8 cellular contexts compared by ENCODE assay signal in the genomic region with DNA sequence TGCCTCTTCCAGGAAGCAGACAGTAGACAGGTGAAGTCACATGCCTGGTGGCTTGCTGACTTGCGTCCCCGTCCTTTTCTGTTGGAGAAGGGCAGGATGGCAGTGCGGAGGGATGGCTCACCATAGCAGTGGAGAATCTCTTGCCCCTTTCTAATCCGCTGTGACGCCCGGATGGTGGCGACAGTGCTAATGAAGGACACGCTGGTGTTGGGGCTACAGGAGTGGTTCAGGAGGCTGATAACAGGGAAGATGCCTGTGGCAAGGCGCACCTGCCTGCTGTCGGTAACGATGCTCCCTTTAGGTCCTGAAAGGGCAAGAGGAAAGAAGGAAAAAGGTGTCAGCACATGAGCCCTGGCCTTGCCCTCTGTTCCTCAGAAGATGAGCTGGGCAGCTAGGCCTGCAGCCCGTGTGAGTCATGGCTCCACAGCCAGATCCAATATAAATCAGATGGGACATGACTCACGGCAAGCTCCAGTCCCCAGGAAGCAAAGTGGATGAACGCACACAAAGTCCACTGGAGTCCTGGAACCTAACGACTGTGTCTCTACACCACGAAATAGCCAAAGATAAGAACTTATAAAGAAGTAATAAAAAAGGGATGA. TPM values are rescaled to one million over a fixed set of nuclear protein-coding genes. Genes with fewer than 3 reads are reported as not detected.
DNase-seq lines count a peak whose midpoint lies in the region; ATAC-seq and TF ChIP-seq lines count a peak whose summit lies in the region.

No MANE protein-coding gene starts in this region.

- peak; percentile 96 for DNase-seq in EL
- DNase-seq in amniotic stem cell (lab: John Stamatoyannopoulos, UW): peak; percentile 88
- peak; percentile 80 for DNase-seq in left cardiac atrium
- peak; percentile 89 to 94 for DNase-seq in gastrocnemius medialis
- DNase-seq in NCI-H1105 treated with DMSO at 0.1 percent for 48 hours (lab: John Stamatoyannopoulos, UW): no peak

- ATAC-seq in left cardiac atrium: peak; percentile 7 to 75
- ATAC-seq in gastrocnemius medialis: peak; percentile 64 to 65
- no peak for ATAC-seq in GM19035 (IDR thresholded peaks at IDR 0.05; ENCODE audit: unreplicated experiment)
- no peak for ATAC-seq in HG02852 (IDR thresholded peaks at IDR 0.05; ENCODE audit: unreplicated experiment)
- no peak for ATAC-seq in GM21390 (IDR thresholded peaks at IDR 0.05; ENCODE audit: unreplicated experiment)

- no peaks in the 10 kb centered on the region for H3K27me3 ChIP-seq in gastrocnemius medialis

- H3K9me3 ChIP-seq in gastrocnemius medialis: no peaks in the 10 kb centered on the region

- H3K27ac ChIP-seq in gastrocnemius medialis: peak overlapping the region; percentile 97 to 100 (median 98)

- TF ChIP-seq CTCF in gastrocnemius medialis (IDR thresholded peaks at IDR 0.05 in 4 of 5, conservative IDR thresholded peaks at IDR 0.05 in 1 of 5): no peak

- intact Hi-C loops in left cardiac atrium (cut with DNase I): loop anchor here (2.0 to 10.0 kb wide), 3 partner anchors 71 to 123 kb away; no protein-coding TSS in a partner anchor
- intact Hi-C loops in gastrocnemius medialis (cut with DNase I; ENCODE audit: low total_unique reads): loop anchor here (1.0 to 10.0 kb wide), 4 partner anchors 40 to 213 kb away; partner anchors contain the start of genes RILP, SCARF1 and SMYD4

- H3K4me3 ChIP-seq in gastrocnemius medialis: peak overlapping the region in 1 of 4 donors; percentile 2

- TF ChIP-seq POLR2A in gastrocnemius medialis (IDR thresholded peaks at IDR 0.05): peak; percentile 80 to 88

- H3K36me3 ChIP-seq in gastrocnemius medialis: no peaks in the 10 kb centered on the region

- peaks cover 59 to 63% of the 10 kb centered on the region in 2 donors for H3K4me1 ChIP-seq in gastrocnemius medialis

- in situ Hi-C loops in gastrocnemius medialis (cut with MboI; ENCODE audit: low sequenced_read_pairs in 4 of 4): loop anchor here in 2 of 4 donors (5.0 to 25.0 kb wide), 3 partner anchors 70 to 125 kb away; no protein-coding TSS in a partner anchor

RNA-seq across cellular contexts. Expression of gene SERPINF1, which starts 25.5 kb away (rescaled TPM):
- 100 to 1,000 TPM; 252 to 407 TPM for total RNA-seq in left cardiac atrium
- total RNA-seq in gastrocnemius medialis: 100 to 1,000 TPM; 554 to 698 (median 631) TPM

RNA-seq across cellular contexts. Expression of gene SMYD4, which starts 42.3 kb away (rescaled TPM):
- total RNA-seq in left cardiac atrium (10 to 100 TPM; 10.6 to 17.6 TPM), gastrocnemius medialis (10 to 100 TPM; 15.1 to 18.1 (median 16.7) TPM)

RNA-seq across cellular contexts. Expression of gene RPA1, which starts 42.4 kb away (rescaled TPM):
- total RNA-seq in left cardiac atrium: 10 to 100 TPM; 61.8 to 95.1 TPM
- 10 to 100 TPM; 26.5 to 46.8 (median 34.9) TPM for total RNA-seq in gastrocnemius medialis

RNA-seq across cellular contexts. Expression of gene SERPINF2, which starts 44.7 kb away (rescaled TPM):
- total RNA-seq in left cardiac atrium (1 to 10 TPM; 4.2 to 4.9 TPM), gastrocnemius medialis (1 to 10 TPM in 3 of 4 donors, under 1 TPM in 1; 0.85 to 6.4 (median 4.3) TPM)

Comparison
In these comparisons a context has a peak if more than half of its experiments do, and no peak if none do; other contexts are left out.
1. ATAC-seq: peak in left cardiac atrium (2 of 2) and gastrocnemius medialis (2 of 2); none in GM19035 (single experiment), HG02852 (single experiment) and GM21390 (single experiment).